Comparison of ENCODE assay signal across 8 cellular contexts in genomic region chr4:8267077-8267476, GRCh38. TPM values are rescaled to one million over a fixed set of nuclear protein-coding genes. Genes with fewer than 3 reads are reported as not detected.
DNase-seq lines count a peak whose midpoint lies in the region; ATAC-seq and TF ChIP-seq lines count a peak whose summit lies in the region.

No MANE protein-coding gene starts in this region.

- in situ Hi-C loops in SK-MEL-5 (cut with HindIII; ENCODE audit: low pct_unique_long_range_greater_than_20kb, low sequenced_read_pairs): no loop called here

- TF ChIP-seq CTCF in GM06990 (IDR thresholded peaks at IDR 0.05; ENCODE audit: insufficient read depth, low read length, poor library complexity, severe bottlenecking): peak; percentile 40
- peak; percentile 75 for TF ChIP-seq CTCF in epithelial cell of proximal tubule (conservative IDR thresholded peaks at IDR 0.05; ENCODE audit: low read depth, low read length)
- peak; percentile 68 for TF ChIP-seq CTCF in neural crest cell (conservative IDR thresholded peaks at IDR 0.05)

- no peak overlapping the region for H3K27ac Mint-ChIP-seq in neural crest cell (ENCODE audit: unreplicated experiment)

- H3K27me3 Mint-ChIP-seq in neural crest cell (ENCODE audit: low read depth): peaks cover 31% of the 10 kb centered on the region

- H3K4me1 Mint-ChIP-seq in neural crest cell: peaks cover 21% of the 10 kb centered on the region

- ATAC-seq in HG02870 (IDR thresholded peaks at IDR 0.05; ENCODE audit: unreplicated experiment) (peak; percentile 67), HG03439 (IDR thresholded peaks at IDR 0.05; ENCODE audit: unreplicated experiment) (no peak), HG02759 (IDR thresholded peaks at IDR 0.05; ENCODE audit: unreplicated experiment) (no peak)

- no peak overlapping the region for H3K4me3 Mint-ChIP-seq in neural crest cell

- H3K4me3 ChIP-seq in GM06990 (replicated peaks; ENCODE audit: low read depth, low read length) (no peak overlapping the region), epithelial cell of proximal tubule (ENCODE audit: low read depth, low read length) (no peak overlapping the region)

- no peaks in the 10 kb centered on the region for H3K36me3 Mint-ChIP-seq in neural crest cell (ENCODE audit: low read depth)

- H3K27me3 ChIP-seq in GM06990 (replicated peaks; ENCODE audit: control insufficient read depth, insufficient read depth, low read length): peaks cover 2% of the 10 kb centered on the region; the same call in 1 of the 2 replicates

- no peak for DNase-seq in GM06990 (ENCODE audit: extremely low read depth, insufficient read length)
- DNase-seq in SK-MEL-5 (ENCODE audit: low read depth, low spot score): peak; percentile 69
- DNase-seq in epithelial cell of proximal tubule (ENCODE audit: low read depth): no peak
- peak; percentile 49 for DNase-seq in neural crest cell (ENCODE audit: low read depth, low spot score)
- DNase-seq in DMS114 treated with DMSO at 0.1 percent for 48 hours (lab: John Stamatoyannopoulos, UW; ENCODE audit: unreplicated experiment): no peak

- H3K9me3 Mint-ChIP-seq in neural crest cell: no peaks in the 10 kb centered on the region

- no peaks in the 10 kb centered on the region for H3K36me3 ChIP-seq in GM06990 (ENCODE audit: control insufficient read depth, insufficient read depth, low read length)

RNA-seq across cellular contexts. Expression of gene HTRA3, which starts 2.5 kb away (rescaled TPM):
- 0.05 TPM in 1 of 2 replicates, not detected in the other for total RNA-seq in SK-MEL-5 (2014; rRNA removed; shearing (Covaris generic))
- polyA plus RNA-seq in SK-MEL-5 (2015; cell fraction: cytosol; rRNA removed): 0.10 TPM in 1 of 2 replicates, not detected in the other
- not detected in 2 replicates for polyA plus RNA-seq in SK-MEL-5 (2015; cell fraction: nucleus; rRNA removed)
- 0.80 and 1.2 TPM in 2 replicates for total RNA-seq in epithelial cell of proximal tubule
- total RNA-seq in neural crest cell: 3.4 and 3.7 TPM in 2 replicates

Comparison
In these comparisons a context has a peak if more than half of its experiments do, and no peak if none do; other contexts are left out.
1. DNase-seq: peak in SK-MEL-5 (single experiment) and neural crest cell (single experiment); none in GM06990 (single experiment), epithelial cell of proximal tubule (single experiment) and DMS114 treated with DMSO at 0.1 percent for 48 hours (single experiment).
2. Peak in every context shown above with its lines, with median percentiles within 50 percentile points of each other: CTCF ChIP-seq.